In the genomic region with DNA sequence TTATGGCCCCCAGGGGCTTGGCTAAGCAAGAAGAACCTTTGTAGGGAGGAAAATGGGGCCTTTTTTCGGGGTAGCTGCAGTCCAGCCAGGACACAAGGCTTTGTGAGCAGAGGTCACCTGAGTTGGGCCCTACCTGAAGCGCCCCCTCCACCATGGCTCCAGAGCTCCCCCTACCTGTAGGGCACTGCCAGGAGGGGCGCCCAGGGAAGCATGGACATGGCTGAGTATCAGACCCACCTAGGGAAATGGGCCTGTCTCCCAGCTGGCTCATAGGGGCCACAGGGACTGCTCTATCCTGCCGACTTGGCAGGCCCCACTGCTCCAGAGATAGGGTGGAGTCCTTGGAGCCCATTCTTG, we compare ENCODE assay signal across 13 cellular contexts. TPM values are rescaled to one million over a fixed set of nuclear protein-coding genes. Genes with fewer than 3 reads are reported as not detected.
DNase-seq lines count a peak whose midpoint lies in the region; ATAC-seq, FAIRE-seq and TF ChIP-seq lines count a peak whose summit lies in the region.
"Had no signal": no experiment of that assay in that cellular context is flagged by ENCODE, and none has a peak within 500 bp of the region (broad histone marks: within the 10 kb centered on the region; RNA-seq: fewer than 3 reads in every experiment).

No MANE protein-coding gene starts in this region.

- H3K79me2 ChIP-seq in keratinocyte (ENCODE audit: control insufficient read depth, insufficient read depth, low read length) = no peaks in the 10 kb centered on the region

- H2AFZ ChIP-seq in keratinocyte (ENCODE audit: control insufficient read depth, low read length) = no peak overlapping the region

- H3K4me1 ChIP-seq in cardiac muscle cell (ENCODE audit: low read depth) (no peaks in the 10 kb centered on the region), Peyer's patch (peaks cover 0 to 12% (median 4%) of the 10 kb centered on the region in 4 donors), keratinocyte (ENCODE audit: control insufficient read depth, extremely low read depth, insufficient read depth, low read length) (peaks cover 5% of the 10 kb centered on the region), urinary bladder (ENCODE audit: insufficient read depth) (no peaks in the 10 kb centered on the region)
- H3K4me1 ChIP-seq: left ventricle myocardium inferior had no signal

- H3K36me3 ChIP-seq in cardiac muscle cell (no peaks in the 10 kb centered on the region), Peyer's patch (no peaks in the 10 kb centered on the region), keratinocyte (ENCODE audit: control insufficient read depth in 2 of 2, extremely low read depth in 1 of 2, insufficient read depth in 2 of 2, low read length in 2 of 2) (no peaks in the 10 kb centered on the region), urinary bladder (ENCODE audit: insufficient read depth) (no peaks in the 10 kb centered on the region)
- H3K36me3 ChIP-seq: left ventricle myocardium inferior, ovary had no signal

- no peaks in the 10 kb centered on the region for H3K9me1 ChIP-seq in keratinocyte (ENCODE audit: control insufficient read depth, extremely low read depth, insufficient read depth, low read length)

- DNase-seq in cardiac muscle cell (ENCODE audit: low read depth in 1 of 2, low spot score in 1 of 2) (no peak), left cardiac atrium (no peak), Peyer's patch (peak in 1 of 3 donors; percentile 66), keratinocyte (ENCODE audit: low read depth, low spot score) (no peak), H4 (ENCODE audit: low spot score) (no peak), COLO668 (lab: John Stamatoyannopoulos, UW; ENCODE audit: unreplicated experiment) (no peak)
- DNase-seq: left ventricle myocardium inferior; NCI-H510A treated with DMSO at 0.1 percent for 48 hours; ovary; stimulated activated CD4-positive, alpha-beta T cell treated with anti-CD3 and anti-CD28 coated beads, Interleukin-4, amount 100 ng/mL, for 24 hours; T-cell had no signal

- H3K4me3 ChIP-seq in cardiac muscle cell = no peak overlapping the region
- no peak overlapping the region for H3K4me3 ChIP-seq in Peyer's patch
- no peak overlapping the region for H3K4me3 ChIP-seq in keratinocyte (ENCODE audit: control insufficient read depth in 2 of 3, extremely low read depth in 1 of 3, insufficient read depth in 2 of 3, low read depth in 1 of 3, low read length in 3 of 3)
- H3K4me3 ChIP-seq in urinary bladder (ENCODE audit: low read depth, low read length) = no peak overlapping the region
- H3K4me3 ChIP-seq: left ventricle myocardium inferior, ovary had no signal

- intact Hi-C loops in left cardiac atrium (cut with DNase I) = no loop called here

- FAIRE-seq in keratinocyte (lab: Jason Lieb, UNC) = no peak

- H3K27ac ChIP-seq in cardiac muscle cell (no peak overlapping the region), Peyer's patch (peak overlapping the region in 2 of 4 donors; percentile 63 to 82), keratinocyte (ENCODE audit: control insufficient read depth, insufficient read depth, low read length) (no peak overlapping the region), urinary bladder (ENCODE audit: low read depth) (peak overlapping the region; percentile 35)
- H3K27ac ChIP-seq: left ventricle myocardium inferior, ovary had no signal

- 92% methylated on average over 4 of the region's 4 CpGs for WGBS in urinary bladder

- dilution Hi-C loops in keratinocyte (cut with MboI; ENCODE audit: extremely low pct_ligation_motif_present, low sequenced_read_pairs) = no loop called here

- H3K27me3 ChIP-seq in cardiac muscle cell (no peaks in the 10 kb centered on the region), Peyer's patch (no peaks in the 10 kb centered on the region), keratinocyte (ENCODE audit: control insufficient read depth, extremely low read depth, insufficient read depth, low read length) (no peaks in the 10 kb centered on the region)
- H3K27me3 ChIP-seq: ovary had no signal

- H3K9me3 ChIP-seq in cardiac muscle cell (ENCODE audit: low read depth) (no peaks in the 10 kb centered on the region), Peyer's patch (no peaks in the 10 kb centered on the region), keratinocyte (ENCODE audit: control insufficient read depth, low read depth, low read length) (no peaks in the 10 kb centered on the region)
- H3K9me3 ChIP-seq: left ventricle myocardium inferior, ovary had no signal

- H3K4me2 ChIP-seq in keratinocyte (ENCODE audit: control insufficient read depth, extremely low read depth, insufficient read depth, low read depth, low read length) = no peak overlapping the region

- ATAC-seq in left cardiac atrium (no peak), HG03045 (IDR thresholded peaks at IDR 0.05; ENCODE audit: unreplicated experiment) (no peak)
- ATAC-seq: T-cell had no signal

- no peaks in the 10 kb centered on the region for H4K20me1 ChIP-seq in keratinocyte (ENCODE audit: control insufficient read depth, extremely low read depth, insufficient read depth, low read length)

- TF ChIP-seq CTCF in cardiac muscle cell (IDR thresholded peaks at IDR 0.05; ENCODE audit: low read depth, low read length) (peak; percentile 10), Peyer's patch (IDR thresholded peaks at IDR 0.05) (peak in 4 of 6 experiments; percentile 19 to 65 (median 57)), keratinocyte (optimal IDR thresholded peaks at IDR 0.05 in 1 of 3, IDR thresholded peaks at IDR 0.05 in 1 of 3, conservative IDR thresholded peaks at IDR 0.05 in 1 of 3; ENCODE audit: extremely low read depth in 1 of 3, insufficient read depth in 2 of 3, low read length in 3 of 3) (peak; percentile 46 to 79 (median 73))

- no peak for TF ChIP-seq POLR2A in Peyer's patch (IDR thresholded peaks at IDR 0.05)

- no peak overlapping the region for H3K9ac ChIP-seq in keratinocyte (ENCODE audit: control insufficient read depth, extremely low read depth, insufficient read depth, low read length)

RNA-seq across cellular contexts. Expression of gene CEBPA, which starts 9.0 kb away (rescaled TPM):
- total RNA-seq in cardiac muscle cell = 6.2 and 6.7 TPM in 2 replicates
- polyA plus RNA-seq in cardiac muscle cell = 2.4 and 3.2 TPM in 2 replicates
- total RNA-seq in left cardiac atrium = 10 to 100 TPM; 21.0 to 41.8 TPM
- 100 to 1,000 TPM in 1 of 4 donors, 10 to 100 TPM in 3; 36.3 to 160 (median 89.2) TPM for total RNA-seq in Peyer's patch
- polyA plus RNA-seq in keratinocyte = 1.5 to 6.4 TPM (median 3.6 TPM) in 3 replicates
- 14.5 TPM for polyA plus RNA-seq in keratinocyte (2011; ENCODE audit: low read depth)
- polyA plus RNA-seq in keratinocyte (2011; cell fraction: cytosol; rRNA removed) = 1.3 and 1.9 TPM in 2 replicates
- 2.4 and 3.3 TPM in 2 replicates for polyA plus RNA-seq in keratinocyte (2011; cell fraction: nucleus; rRNA removed)
- polyA plus RNA-seq in keratinocyte (2012; ENCODE audit: low replicate concordance) = 2.0 and 21.4 TPM in 2 replicates
- polyA minus RNA-seq in keratinocyte = 1.9 to 4.6 TPM (median 2.1 TPM) in 3 replicates
- polyA minus RNA-seq in keratinocyte (2011; cell fraction: cytosol; rRNA and poly(A)+ RNA removed) = 1.7 TPM
- 1.5 and 4.0 TPM in 2 replicates for polyA minus RNA-seq in keratinocyte (2011; cell fraction: nucleus; rRNA and poly(A)+ RNA removed)
- total RNA-seq in urinary bladder = 10.4 TPM
- 10.8 TPM for polyA plus RNA-seq in urinary bladder
- 2.7 and 4.3 TPM in 2 replicates for total RNA-seq in H4 (2014; rRNA removed; shearing (Covaris generic))

Comparison
In these comparisons a context has a peak if more than half of its experiments do, and no peak if none do; other contexts are left out.
1. CTCF ChIP-seq: peak in every context shown above with its lines; median percentile 73 in keratinocyte; 57 in Peyer's patch; 10 in cardiac muscle cell.